ENCODE assay signal across 2 cellular contexts in genomic region chr7:68929712-68930395, GRCh38.
TF ChIP-seq lines count a peak whose summit lies in the region.

No MANE protein-coding gene starts in this region.

TF ChIP-seq in GM23338, 12 proteins besides CTCF, POLR2A, EP300 and RAD21:
- TF ChIP-seq, protein P1, sequence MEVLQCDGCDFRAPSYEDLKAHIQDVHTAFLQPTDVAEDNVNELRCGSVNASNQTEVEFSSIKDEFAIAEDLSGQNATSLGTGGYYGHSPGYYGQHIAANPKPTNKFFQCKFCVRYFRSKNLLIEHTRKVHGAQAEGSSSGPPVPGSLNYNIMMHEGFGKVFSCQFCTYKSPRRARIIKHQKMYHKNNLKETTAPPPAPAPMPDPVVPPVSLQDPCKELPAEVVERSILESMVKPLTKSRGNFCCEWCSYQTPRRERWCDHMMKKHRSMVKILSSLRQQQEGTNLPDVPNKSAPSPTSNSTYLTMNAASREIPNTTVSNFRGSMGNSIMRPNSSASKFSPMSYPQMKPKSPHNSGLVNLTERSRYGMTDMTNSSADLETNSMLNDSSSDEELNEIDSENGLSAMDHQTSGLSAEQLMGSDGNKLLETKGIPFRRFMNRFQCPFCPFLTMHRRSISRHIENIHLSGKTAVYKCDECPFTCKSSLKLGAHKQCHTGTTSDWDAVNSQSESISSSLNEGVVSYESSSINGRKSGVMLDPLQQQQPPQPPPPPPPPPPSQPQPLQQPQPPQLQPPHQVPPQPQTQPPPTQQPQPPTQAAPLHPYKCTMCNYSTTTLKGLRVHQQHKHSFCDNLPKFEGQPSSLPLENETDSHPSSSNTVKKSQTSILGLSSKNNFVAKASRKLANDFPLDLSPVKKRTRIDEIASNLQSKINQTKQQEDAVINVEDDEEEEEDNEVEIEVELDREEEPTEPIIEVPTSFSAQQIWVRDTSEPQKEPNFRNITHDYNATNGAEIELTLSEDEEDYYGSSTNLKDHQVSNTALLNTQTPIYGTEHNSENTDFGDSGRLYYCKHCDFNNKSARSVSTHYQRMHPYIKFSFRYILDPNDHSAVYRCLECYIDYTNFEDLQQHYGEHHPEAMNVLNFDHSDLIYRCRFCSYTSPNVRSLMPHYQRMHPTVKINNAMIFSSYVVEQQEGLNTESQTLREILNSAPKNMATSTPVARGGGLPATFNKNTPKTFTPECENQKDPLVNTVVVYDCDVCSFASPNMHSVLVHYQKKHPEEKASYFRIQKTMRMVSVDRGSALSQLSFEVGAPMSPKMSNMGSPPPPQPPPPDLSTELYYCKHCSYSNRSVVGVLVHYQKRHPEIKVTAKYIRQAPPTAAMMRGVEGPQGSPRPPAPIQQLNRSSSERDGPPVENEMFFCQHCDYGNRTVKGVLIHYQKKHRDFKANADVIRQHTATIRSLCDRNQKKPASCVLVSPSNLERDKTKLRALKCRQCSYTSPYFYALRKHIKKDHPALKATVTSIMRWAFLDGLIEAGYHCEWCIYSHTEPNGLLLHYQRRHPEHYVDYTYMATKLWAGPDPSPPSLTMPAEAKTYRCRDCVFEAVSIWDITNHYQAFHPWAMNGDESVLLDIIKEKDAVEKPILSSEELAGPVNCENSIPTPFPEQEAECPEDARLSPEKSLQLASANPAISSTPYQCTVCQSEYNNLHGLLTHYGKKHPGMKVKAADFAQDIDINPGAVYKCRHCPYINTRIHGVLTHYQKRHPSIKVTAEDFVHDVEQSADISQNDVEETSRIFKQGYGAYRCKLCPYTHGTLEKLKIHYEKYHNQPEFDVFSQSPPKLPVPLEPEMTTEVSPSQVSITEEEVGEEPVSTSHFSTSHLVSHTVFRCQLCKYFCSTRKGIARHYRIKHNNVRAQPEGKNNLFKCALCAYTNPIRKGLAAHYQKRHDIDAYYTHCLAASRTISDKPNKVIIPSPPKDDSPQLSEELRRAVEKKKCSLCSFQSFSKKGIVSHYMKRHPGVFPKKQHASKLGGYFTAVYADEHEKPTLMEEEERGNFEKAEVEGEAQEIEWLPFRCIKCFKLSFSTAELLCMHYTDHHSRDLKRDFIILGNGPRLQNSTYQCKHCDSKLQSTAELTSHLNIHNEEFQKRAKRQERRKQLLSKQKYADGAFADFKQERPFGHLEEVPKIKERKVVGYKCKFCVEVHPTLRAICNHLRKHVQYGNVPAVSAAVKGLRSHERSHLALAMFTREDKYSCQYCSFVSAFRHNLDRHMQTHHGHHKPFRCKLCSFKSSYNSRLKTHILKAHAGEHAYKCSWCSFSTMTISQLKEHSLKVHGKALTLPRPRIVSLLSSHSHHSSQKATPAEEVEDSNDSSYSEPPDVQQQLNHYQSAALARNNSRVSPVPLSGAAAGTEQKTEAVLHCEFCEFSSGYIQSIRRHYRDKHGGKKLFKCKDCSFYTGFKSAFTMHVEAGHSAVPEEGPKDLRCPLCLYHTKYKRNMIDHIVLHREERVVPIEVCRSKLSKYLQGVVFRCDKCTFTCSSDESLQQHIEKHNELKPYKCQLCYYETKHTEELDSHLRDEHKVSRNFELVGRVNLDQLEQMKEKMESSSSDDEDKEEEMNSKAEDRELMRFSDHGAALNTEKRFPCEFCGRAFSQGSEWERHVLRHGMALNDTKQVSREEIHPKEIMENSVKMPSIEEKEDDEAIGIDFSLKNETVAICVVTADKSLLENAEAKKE (CRISPR knock-in tag; IDR thresholded peaks at IDR 0.05): no peak
- no peak for TF ChIP-seq ZNF331 (CRISPR knock-in tag; IDR thresholded peaks at IDR 0.05; ENCODE audit: low read depth)
- TF ChIP-seq EZH2 (IDR thresholded peaks at IDR 0.05; ENCODE audit: low read depth, unreplicated experiment): no peak
- TF ChIP-seq ETS1 (IDR thresholded peaks at IDR 0.05): no peak
- no peak for TF ChIP-seq EZH2phosphoT487 (IDR thresholded peaks at IDR 0.05; ENCODE audit: unreplicated experiment)
- no peak for TF ChIP-seq POLR2AphosphoS5 (IDR thresholded peaks at IDR 0.05; ENCODE audit: low read depth)
- no peak for TF ChIP-seq JUNB (IDR thresholded peaks at IDR 0.05; ENCODE audit: unreplicated experiment)
- TF ChIP-seq REST (IDR thresholded peaks at IDR 0.05; ENCODE audit: unreplicated experiment): no peak

TF ChIP-seq in HepG2, 621 proteins besides CTCF, POLR2A, EP300 and RAD21:
- no peak for TF ChIP-seq ZNF737 (CRISPR knock-in tag; IDR thresholded peaks at IDR 0.05; ENCODE audit: borderline replicate concordance)
- TF ChIP-seq IKZF5 (CRISPR knock-in tag; IDR thresholded peaks at IDR 0.05): no peak
- TF ChIP-seq, protein P2, sequence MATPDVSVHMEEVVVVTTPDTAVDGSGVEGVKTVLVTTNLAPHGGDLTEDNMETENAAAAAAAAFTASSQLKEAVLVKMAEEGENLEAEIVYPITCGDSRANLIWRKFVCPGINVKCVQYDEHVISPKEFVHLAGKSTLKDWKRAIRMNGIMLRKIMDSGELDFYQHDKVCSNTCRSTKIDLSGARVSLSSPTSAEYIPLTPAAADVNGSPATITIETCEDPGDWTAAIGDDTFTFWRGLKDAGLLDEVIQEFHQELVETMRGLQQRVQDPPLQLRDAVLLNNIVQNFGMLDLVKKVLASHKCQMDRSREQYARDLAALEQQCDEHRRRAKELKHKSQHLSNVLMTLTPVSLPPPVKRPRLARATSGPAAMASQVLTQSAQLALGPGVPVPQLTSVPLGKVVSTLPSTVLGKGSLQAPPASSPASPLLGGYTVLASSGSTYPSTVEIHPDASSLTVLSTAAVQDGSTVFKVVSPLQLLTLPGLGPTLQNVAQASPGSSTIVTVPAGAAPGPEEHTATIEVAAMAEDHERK (CRISPR knock-in tag; IDR thresholded peaks at IDR 0.05; ENCODE audit: low read depth): no peak
- TF ChIP-seq FOXP4 (CRISPR knock-in tag; IDR thresholded peaks at IDR 0.05): no peak
- no peak for TF ChIP-seq ZNF557 (CRISPR knock-in tag; IDR thresholded peaks at IDR 0.05)
- no peak for TF ChIP-seq ZNF562 (CRISPR knock-in tag; IDR thresholded peaks at IDR 0.05; ENCODE audit: borderline replicate concordance)
- TF ChIP-seq ZNF674 (CRISPR knock-in tag; IDR thresholded peaks at IDR 0.05; ENCODE audit: low read depth): no peak
TF ChIP-seq in HepG2: peak in this region for 0.
